8 cellular contexts compared by ENCODE assay signal in genomic region chr4:182143086-182143821, GRCh38.
DNase-seq lines count a peak whose midpoint lies in the region; ATAC-seq and TF ChIP-seq lines count a peak whose summit lies in the region.

No MANE protein-coding gene starts in this region.

- no peak for ATAC-seq in activated T-cell treated with anti-CD3 and anti-CD28 coated beads, Interleukin-2, amount 50 U/mL, for 4 hours
- ATAC-seq in left lung (peak; percentile 14), HG02973 (IDR thresholded peaks at IDR 0.05; ENCODE audit: unreplicated experiment) (no peak)

- no peak for DNase-seq in activated T-cell treated with anti-CD3 and anti-CD28 coated beads, Interleukin-2, amount 50 U/mL, for 4 hours
- DNase-seq in activated T-cell treated with anti-CD3 and anti-CD28 coated beads, Interleukin-2, amount 50 U/mL, for 1 hour, result no peak
- DNase-seq in astrocyte of the spinal cord (ENCODE audit: low read depth, low spot score), result peak; percentile 28
- DNase-seq in left lung, result no peak
- peak; percentile 36 for DNase-seq in transverse colon
- no peak for DNase-seq in cortex of kidney (lab: John Stamatoyannopoulos, UW)
- no peak for DNase-seq in C1 segment of cervical spinal cord (lab: John Stamatoyannopoulos, UW)

- H3K36me3 ChIP-seq in left lung (no peaks in the 10 kb centered on the region), transverse colon (no peaks in the 10 kb centered on the region)

- H3K36me3 Mint-ChIP-seq in activated T-cell treated with anti-CD3 and anti-CD28 coated beads, Interleukin-2, amount 50 U/mL, for 4 hours (ENCODE audit: insufficient read depth), result no peaks in the 10 kb centered on the region

- TF ChIP-seq POLR2A in transverse colon (IDR thresholded peaks at IDR 0.05), result no peak

- TF ChIP-seq CTCF in astrocyte of the spinal cord (IDR thresholded peaks at IDR 0.05; ENCODE audit: low read depth, low read length) (peak; percentile 12), left lung (IDR thresholded peaks at IDR 0.05) (no peak), transverse colon (IDR thresholded peaks at IDR 0.05) (no peak)

- in situ Hi-C loops in astrocyte of the spinal cord (cut with HindIII; ENCODE audit: low sequenced_read_pairs) (no loop called here), transverse colon (cut with MboI; ENCODE audit: low pct_ligation_motif_present in 1 of 4, low pct_unique_long_range_greater_than_20kb in 1 of 4, low sequenced_read_pairs in 3 of 4) (no loop called here)

- H3K27me3 Mint-ChIP-seq in activated T-cell treated with anti-CD3 and anti-CD28 coated beads, Interleukin-2, amount 50 U/mL, for 4 hours (ENCODE audit: low read depth), result peaks cover 68% of the 10 kb centered on the region

- H3K4me3 Mint-ChIP-seq in activated T-cell treated with anti-CD3 and anti-CD28 coated beads, Interleukin-2, amount 50 U/mL, for 4 hours, result peak overlapping the region; percentile 60

- H3K27me3 ChIP-seq in left lung (peaks cover 73 to 98% of the 10 kb centered on the region in 2 donors), transverse colon (peaks cover 95% of the 10 kb centered on the region)

- no peaks in the 10 kb centered on the region for H3K9me3 Mint-ChIP-seq in activated T-cell treated with anti-CD3 and anti-CD28 coated beads, Interleukin-2, amount 50 U/mL, for 4 hours

- H3K4me1 ChIP-seq in left lung, result peaks cover 8 to 13% of the 10 kb centered on the region in 2 donors
- peaks cover 11 to 36% (median 25%) of the 10 kb centered on the region in 4 donors for H3K4me1 ChIP-seq in transverse colon

- TF ChIP-seq EP300 in transverse colon (IDR thresholded peaks at IDR 0.05; ENCODE audit: low read depth), result no peak

- intact Hi-C loops in left lung (cut with DNase I), result no loop called here
- intact Hi-C loops in transverse colon (cut with DNase I; ENCODE audit: low total_unique reads), result no loop called here

- no peak overlapping the region for H3K27ac ChIP-seq in left lung
- no peak overlapping the region for H3K27ac ChIP-seq in transverse colon

- H3K4me3 ChIP-seq in astrocyte of the spinal cord (ENCODE audit: low read depth, low read length) (peak overlapping the region; percentile 80), left lung (peak overlapping the region; percentile 36 to 48), transverse colon (peak overlapping the region; percentile 45 to 73 (median 52))

- peaks cover 14% of the 10 kb centered on the region for H3K4me1 Mint-ChIP-seq in activated T-cell treated with anti-CD3 and anti-CD28 coated beads, Interleukin-2, amount 50 U/mL, for 4 hours (ENCODE audit: low read depth)

- H3K9me3 ChIP-seq in left lung (no peaks in the 10 kb centered on the region), transverse colon (no peaks in the 10 kb centered on the region)

- WGBS in transverse colon (ENCODE audit: low coverage in 1 of 2), 2 donors, result 5 to 8% methylated on average over 5 to 36 of the region's 36 CpGs

Comparison
In these comparisons a context has a peak if more than half of its experiments do, and no peak if none do; other contexts are left out.
1. DNase-seq: peak in astrocyte of the spinal cord (single experiment) and transverse colon (single experiment); none in activated T-cell treated with anti-CD3 and anti-CD28 coated beads, Interleukin-2, amount 50 U/mL, for 4 hours (single experiment), activated T-cell treated with anti-CD3 and anti-CD28 coated beads, Interleukin-2, amount 50 U/mL, for 1 hour (single experiment), left lung (0 of 2), cortex of kidney (single experiment) and C1 segment of cervical spinal cord (0 of 14).
2. Peak in every context shown above with its lines, with median percentiles within 50 percentile points of each other: H3K4me3 ChIP-seq.